Comparison of ENCODE assay signal across 22 cellular contexts in genomic region chr15:57149196-57149595, GRCh38.
DNase-seq lines count a peak whose midpoint lies in the region; ATAC-seq and TF ChIP-seq lines count a peak whose summit lies in the region.
"Had no signal": no experiment of that assay in that cellular context is flagged by ENCODE, and none has a peak within 500 bp of the region (broad histone marks: within the 10 kb centered on the region; RNA-seq: fewer than 3 reads in every experiment).

No MANE protein-coding gene starts in this region.

- H3K79me2 ChIP-seq in hepatocyte, result peaks cover 26% of the 10 kb centered on the region

- intact Hi-C loops in A673 (cut with micrococcal nuclease; ENCODE audit: unreplicated experiment), result loop anchor here (10.0 kb wide), 1 partner anchor 186 kb away; no protein-coding TSS in a partner anchor
- intact Hi-C loops in dendritic cell treated with granulocyte-macrophage colony-stimulating factor and Interleukin-4, amounts not matched to agents 40 ng/mL and 50 ng/mL, for 4 days (cut with micrococcal nuclease), result loop anchor here (10.0 kb wide), 1 partner anchor 376 kb away; no protein-coding TSS in a partner anchor

- peak overlapping the region; percentile 6 for H3K4me2 ChIP-seq in hepatocyte
- H3K4me2 ChIP-seq: KMS-11, PC-9 had no signal

- H3K36me3 ChIP-seq in A673 (ENCODE audit: insufficient read depth, low read length, poor library complexity, severe bottlenecking), result peaks cover 14% of the 10 kb centered on the region
- H3K36me3 ChIP-seq in hepatocyte (replicated peaks; ENCODE audit: insufficient read depth, low read depth), result no peaks in the 10 kb centered on the region

- peak overlapping the region; percentile 28 for H3K27ac Mint-ChIP-seq in dendritic cell treated with granulocyte-macrophage colony-stimulating factor and Interleukin-4, amounts not matched to agents 40 ng/mL and 50 ng/mL, for 4 days
- H3K27ac Mint-ChIP-seq in activated T-helper 17 cell treated with anti-CD3 and anti-CD28 coated beads, Interleukin-2, amount 50 U/mL, for 72 hours, result no peak overlapping the region
- H3K27ac Mint-ChIP-seq: natural killer cell had no signal

- H3K4me3 ChIP-seq in A673 (ENCODE audit: low read depth, low read length, poor library complexity, severe bottlenecking) (no peak overlapping the region), LNCaP clone FGC (ENCODE audit: low read depth, low read length) (no peak overlapping the region), hepatocyte (no peak overlapping the region)
- H3K4me3 ChIP-seq: PC-9 had no signal

- CTCF ChIA-PET in A673 (lab: Charles Lee), result no interaction called here

- no peak overlapping the region for H3K4me3 Mint-ChIP-seq in dendritic cell treated with granulocyte-macrophage colony-stimulating factor and Interleukin-4, amounts not matched to agents 40 ng/mL and 50 ng/mL, for 4 days
- H3K4me3 Mint-ChIP-seq in activated T-helper 17 cell treated with anti-CD3 and anti-CD28 coated beads, Interleukin-2, amount 50 U/mL, for 72 hours, result no peak overlapping the region
- H3K4me3 Mint-ChIP-seq: natural killer cell had no signal

- no peak overlapping the region for H2AFZ ChIP-seq in hepatocyte
- H2AFZ ChIP-seq: PC-9 had no signal

- in situ Hi-C loops in KBM-7 (cut with MboI; ENCODE audit: low pct_unique_long_range_greater_than_20kb, low sequenced_read_pairs), result no loop called here

- peaks cover 5% of the 10 kb centered on the region for H4K20me1 ChIP-seq in hepatocyte (ENCODE audit: insufficient read depth, poor library complexity, severe bottlenecking)

- DNase-seq in A673 (ENCODE audit: low spot score) (no peak), LNCaP clone FGC (ENCODE audit: low read depth) (peak; percentile 28), hepatocyte (ENCODE audit: low spot score) (peak; percentile 16), AG08396 (ENCODE audit: low spot score) (no peak), KBM-7 (no peak), NCI-H2227 treated with DMSO at 0.1 percent for 48 hours (lab: John Stamatoyannopoulos, UW) (no peak)
- DNase-seq: activated CD8-positive, alpha-beta memory T cell treated with anti-CD3 and anti-CD28 coated beads for 24 hours; activated effector memory CD4-positive, alpha-beta T cell treated with Interleukin-2 at 50 U/mL for 16 hours; Calu3; GDM1; natural killer cell; NCI-H146; NCI-H524; PC-9; stimulated activated CD4-positive, alpha-beta T cell treated with anti-CD3 and anti-CD28 coated beads, Interleukin-4, amount 100 ng/mL, for 1 hour; SW 1271 had no signal

- H3K27me3 ChIP-seq in A673 (replicated peaks; ENCODE audit: insufficient read depth, low read depth, low read length, poor library complexity), result no peaks in the 10 kb centered on the region
- H3K27me3 ChIP-seq in hepatocyte, result no peaks in the 10 kb centered on the region

- no TSS peak for BruUV-seq in A673 (replicated peaks; lab: Mats Ljungman, UMichigan)

- peaks cover 16% of the 10 kb centered on the region for H3K9me3 ChIP-seq in A673 (ENCODE audit: low read depth, low read length, poor library complexity, severe bottlenecking)
- H3K9me3 ChIP-seq in hepatocyte (ENCODE audit: low read depth), result peaks cover 7% of the 10 kb centered on the region

- POLR2A ChIA-PET in A673 (lab: Charles Lee; ENCODE audit: low non-redundant PET), result no interaction called here

- peaks cover 46% of the 10 kb centered on the region for H3K36me3 Mint-ChIP-seq in dendritic cell treated with granulocyte-macrophage colony-stimulating factor and Interleukin-4, amounts not matched to agents 40 ng/mL and 50 ng/mL, for 4 days (ENCODE audit: low read depth)
- H3K36me3 Mint-ChIP-seq in activated T-helper 17 cell treated with anti-CD3 and anti-CD28 coated beads, Interleukin-2, amount 50 U/mL, for 72 hours (ENCODE audit: low read depth), result peaks cover 45% of the 10 kb centered on the region

- H3K4me1 Mint-ChIP-seq in dendritic cell treated with granulocyte-macrophage colony-stimulating factor and Interleukin-4, amounts not matched to agents 40 ng/mL and 50 ng/mL, for 4 days (ENCODE audit: low read depth), result peaks cover 59% of the 10 kb centered on the region
- peaks cover 23% of the 10 kb centered on the region for H3K4me1 Mint-ChIP-seq in activated T-helper 17 cell treated with anti-CD3 and anti-CD28 coated beads, Interleukin-2, amount 50 U/mL, for 72 hours

- no peak for TF ChIP-seq CTCF in A673 (conservative IDR thresholded peaks at IDR 0.05; ENCODE audit: low read depth, low read length)
- TF ChIP-seq CTCF in LNCaP clone FGC (IDR thresholded peaks at IDR 0.05; ENCODE audit: control insufficient read depth, extremely low read depth, insufficient read depth), result no peak
- TF ChIP-seq CTCF in hepatocyte (IDR thresholded peaks at IDR 0.05; ENCODE audit: poor library complexity), result no peak

- H3K4me1 ChIP-seq in A673 (ENCODE audit: insufficient read depth, low read length, poor library complexity, severe bottlenecking) (peaks cover 71% of the 10 kb centered on the region), hepatocyte (ENCODE audit: insufficient read depth) (peaks cover 6% of the 10 kb centered on the region)

- ATAC-seq in activated T-helper 17 cell treated with anti-CD3 and anti-CD28 coated beads, Interleukin-2, amount 50 U/mL, for 72 hours (replicated peaks), result no peak
- ATAC-seq: natural killer cell had no signal

- peaks cover 25% of the 10 kb centered on the region for H3K9me3 Mint-ChIP-seq in dendritic cell treated with granulocyte-macrophage colony-stimulating factor and Interleukin-4, amounts not matched to agents 40 ng/mL and 50 ng/mL, for 4 days
- H3K9me3 Mint-ChIP-seq in activated T-helper 17 cell treated with anti-CD3 and anti-CD28 coated beads, Interleukin-2, amount 50 U/mL, for 72 hours, result peaks cover 15% of the 10 kb centered on the region

- H3K27ac ChIP-seq in A673 (ENCODE audit: low read depth, low read length, poor library complexity, severe bottlenecking), result peak overlapping the region; percentile 96
- H3K27ac ChIP-seq in hepatocyte, result no peak overlapping the region
- H3K27ac ChIP-seq: HL-60, KMS-11, PC-9, VCaP had no signal

- H3K9me2 ChIP-seq in hepatocyte (replicated peaks; ENCODE audit: insufficient read depth), result no peaks in the 10 kb centered on the region

- H3K27me3 Mint-ChIP-seq in dendritic cell treated with granulocyte-macrophage colony-stimulating factor and Interleukin-4, amounts not matched to agents 40 ng/mL and 50 ng/mL, for 4 days, result no peaks in the 10 kb centered on the region
- no peaks in the 10 kb centered on the region for H3K27me3 Mint-ChIP-seq in activated T-helper 17 cell treated with anti-CD3 and anti-CD28 coated beads, Interleukin-2, amount 50 U/mL, for 72 hours
- H3K27me3 Mint-ChIP-seq: brain had no signal

Comparison
In these comparisons a context has a peak if more than half of its experiments do, and no peak if none do; other contexts are left out.
1. DNase-seq: peak in LNCaP clone FGC (single experiment) and hepatocyte (single experiment); none in A673 (single experiment), AG08396 (single experiment), KBM-7 (single experiment) and NCI-H2227 treated with DMSO at 0.1 percent for 48 hours (single experiment).